15 cellular contexts compared by ENCODE assay signal in the genomic region with DNA sequence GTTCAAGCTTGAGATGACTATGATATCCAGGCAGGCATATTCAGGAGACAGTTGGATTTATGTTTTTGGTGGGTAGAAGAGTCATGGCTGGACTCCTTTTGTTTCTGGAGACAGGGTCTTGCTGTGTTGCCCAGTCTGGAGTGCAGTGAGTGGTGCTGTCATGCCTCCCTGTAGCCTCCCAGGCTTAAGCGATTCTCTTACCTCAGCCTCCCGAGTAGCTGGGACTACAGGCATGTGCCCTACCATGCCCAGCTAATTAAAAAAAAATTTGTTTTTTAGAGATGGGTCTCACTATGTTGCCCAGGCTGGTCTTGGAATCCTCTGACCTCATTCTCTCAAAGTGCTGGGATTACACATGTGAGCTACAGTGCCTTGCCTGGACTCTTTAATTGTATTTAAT.
DNase-seq lines count a peak whose midpoint lies in the region; ATAC-seq and TF ChIP-seq lines count a peak whose summit lies in the region.
"Had no signal": no experiment of that assay in that cellular context is flagged by ENCODE, and none has a peak within 500 bp of the region (broad histone marks: within the 10 kb centered on the region; RNA-seq: fewer than 3 reads in every experiment).

No MANE protein-coding gene starts in this region.

- peaks cover 53% of the 10 kb centered on the region for H3K79me2 ChIP-seq in PC-9 (ENCODE audit: low read depth)

- DNase-seq in PC-9 (no peak), dedifferentiated amniotic fluid mesenchymal stem cell (ENCODE audit: extremely low spot score) (peak; percentile 13), right cardiac atrium (no peak)
- DNase-seq in stimulated activated effector memory CD8-positive, alpha-beta T cell treated with anti-CD3 and anti-CD28 coated beads, Interleukin-12 subunit alpha, Interleukin-12 subunit beta, amount 100 ng/mL, for 72 hours (ENCODE audit: low spot score in 2 of 2): no peak
- no peak for DNase-seq in natural killer cell treated with Interleukin-12 subunit alpha and Interleukin-12 subunit beta and Interleukin-15 and Interleukin-18, amount 100 ng/mL, for 72 hours (ENCODE audit: low spot score)
- no peak for DNase-seq in stimulated activated CD4-positive, alpha-beta T cell treated with anti-CD3 and anti-CD28 coated beads, Interleukin-12 subunit alpha, Interleukin-12 subunit beta, amount 100 ng/mL, for 4 hours
- DNase-seq: DMS 273 treated with DMSO at 0.1 percent for 48 hours, NCI-H1105, NCI-H2081 treated with DMSO at 0.1 percent for 48 hours, NCI-H2227 treated with DMSO at 0.1 percent for 48 hours had no signal

- H3K27me3 ChIP-seq in PC-9 (ENCODE audit: insufficient read depth, low read depth) (no peaks in the 10 kb centered on the region), right cardiac atrium (ENCODE audit: control insufficient read depth, insufficient read depth) (no peaks in the 10 kb centered on the region)
- H3K27me3 ChIP-seq: SJCRH30 had no signal

- intact Hi-C loops in PC-9 (cut with micrococcal nuclease; ENCODE audit: unreplicated experiment): loop anchor here (1.0 to 5.0 kb wide), 2 partner anchors 36 to 62 kb away; partner anchors contain the start of gene ADK
- intact Hi-C loops in right cardiac atrium (cut with DNase I): no loop called here

- H3K9me3 Mint-ChIP-seq in stimulated activated effector memory CD8-positive, alpha-beta T cell treated with anti-CD3 and anti-CD28 coated beads, Interleukin-12 subunit alpha, Interleukin-12 subunit beta, amount 100 ng/mL, for 72 hours: no peaks in the 10 kb centered on the region
- no peaks in the 10 kb centered on the region for H3K9me3 Mint-ChIP-seq in natural killer cell treated with Interleukin-12 subunit alpha and Interleukin-12 subunit beta and Interleukin-15 and Interleukin-18, amount 100 ng/mL, for 72 hours
- H3K9me3 Mint-ChIP-seq: IgD-negative memory B cell had no signal

- no peak overlapping the region for H3K4me3 Mint-ChIP-seq in stimulated activated effector memory CD8-positive, alpha-beta T cell treated with anti-CD3 and anti-CD28 coated beads, Interleukin-12 subunit alpha, Interleukin-12 subunit beta, amount 100 ng/mL, for 72 hours
- no peak overlapping the region for H3K4me3 Mint-ChIP-seq in natural killer cell treated with Interleukin-12 subunit alpha and Interleukin-12 subunit beta and Interleukin-15 and Interleukin-18, amount 100 ng/mL, for 72 hours
- H3K4me3 Mint-ChIP-seq: CD14-positive monocyte, IgD-negative memory B cell had no signal

- peaks cover 4% of the 10 kb centered on the region; the same call in 1 of the 2 replicates for H3F3A ChIP-seq in PC-9 (ENCODE audit: insufficient read depth, low read depth)

- H3K36me3 Mint-ChIP-seq in stimulated activated effector memory CD8-positive, alpha-beta T cell treated with anti-CD3 and anti-CD28 coated beads, Interleukin-12 subunit alpha, Interleukin-12 subunit beta, amount 100 ng/mL, for 72 hours: peaks cover 10% of the 10 kb centered on the region
- peaks cover 2% of the 10 kb centered on the region for H3K36me3 Mint-ChIP-seq in natural killer cell treated with Interleukin-12 subunit alpha and Interleukin-12 subunit beta and Interleukin-15 and Interleukin-18, amount 100 ng/mL, for 72 hours

- no TSS peak for BruUV-seq in PC-9 (replicated peaks; lab: Mats Ljungman, UMichigan)

- no peak for ATAC-seq in stimulated activated effector memory CD8-positive, alpha-beta T cell treated with anti-CD3 and anti-CD28 coated beads, Interleukin-12 subunit alpha, Interleukin-12 subunit beta, amount 100 ng/mL, for 72 hours
- ATAC-seq in natural killer cell treated with Interleukin-12 subunit alpha and Interleukin-12 subunit beta and Interleukin-15 and Interleukin-18, amount 100 ng/mL, for 72 hours: no peak
- no peak for ATAC-seq in right cardiac atrium

- POLR2A ChIA-PET in HEK293 (lab: Yijun Ruan, JAX): interaction anchor here (1.4 kb wide), 1 partner anchor 62 kb away, joined by 4 read pairs; the partner anchor contains the start of genes ADK and AP3M1
- POLR2A ChIA-PET in PC-9 (lab: Charles Lee; ENCODE audit: unreplicated experiment): interaction anchor here (0.6 kb wide), 1 partner anchor 14 kb away, joined by 3 read pairs; no protein-coding TSS in a partner anchor

- H3K27ac ChIP-seq in HEK293 (ENCODE audit: extremely low read depth, low read depth, low read length) (no peak overlapping the region), PC-9 (peak overlapping the region; percentile 64), right cardiac atrium (ENCODE audit: low read length) (no peak overlapping the region)
- H3K27ac ChIP-seq: SJCRH30 had no signal

- H3K9me2 ChIP-seq in PC-9 (ENCODE audit: insufficient read depth): no peaks in the 10 kb centered on the region

- WGBS in right cardiac atrium: 100% methylated on average over 2 of the region's 2 CpGs

- TF ChIP-seq CTCF in HEK293 (tag by site-specific recombination; IDR thresholded peaks at IDR 0.05) (no peak), PC-9 (conservative IDR thresholded peaks at IDR 0.05) (no peak)

- H3K4me3 ChIP-seq in HEK293 (ENCODE audit: low read depth, low read length): no peak overlapping the region
- H3K4me3 ChIP-seq in PC-9: no peak overlapping the region
- H3K4me3 ChIP-seq in right cardiac atrium (ENCODE audit: low read length): no peak overlapping the region
- H3K4me3 ChIP-seq: HAP-1, SJCRH30 had no signal

- no peaks in the 10 kb centered on the region for H3K36me3 ChIP-seq in HEK293 (ENCODE audit: control insufficient read depth in 2 of 2, insufficient read depth in 1 of 2, low read length in 2 of 2)
- peaks cover 10% of the 10 kb centered on the region; the same call in 1 of the 2 replicates for H3K36me3 ChIP-seq in PC-9 (ENCODE audit: low read depth)
- H3K36me3 ChIP-seq: HAP-1, SJCRH30 had no signal

- no peaks in the 10 kb centered on the region for H3K9me3 ChIP-seq in HEK293 (ENCODE audit: control insufficient read depth, insufficient read depth, low read depth, low read length)
- H3K9me3 ChIP-seq in PC-9 (ENCODE audit: insufficient read depth, low read depth): no peaks in the 10 kb centered on the region
- no peaks in the 10 kb centered on the region for H3K9me3 ChIP-seq in right cardiac atrium (ENCODE audit: control insufficient read depth, low read length)
- H3K9me3 ChIP-seq: HAP-1, SJCRH30 had no signal

- CTCF ChIA-PET in HEK293 (lab: Yijun Ruan, JAX) (interaction anchor here (0.6 to 2.6 kb wide), 31 partner anchors 10 to 454 kb away, joined by 3 to 15 read pairs (median 4); partner anchors contain the start of genes ADK and AP3M1), PC-9 (lab: Charles Lee) (no interaction called here)

- H2AFZ ChIP-seq in PC-9: no peak overlapping the region

- no peaks in the 10 kb centered on the region for H4K20me1 ChIP-seq in PC-9 (ENCODE audit: insufficient read depth)

- H3K27me3 Mint-ChIP-seq in natural killer cell treated with Interleukin-12 subunit alpha and Interleukin-12 subunit beta and Interleukin-15 and Interleukin-18, amount 100 ng/mL, for 72 hours: no peaks in the 10 kb centered on the region
- H3K27me3 Mint-ChIP-seq: IgD-negative memory B cell had no signal

- no peak overlapping the region; the same call in 1 of the 2 replicates for H3K4me2 ChIP-seq in PC-9

- H3K4me1 Mint-ChIP-seq in stimulated activated effector memory CD8-positive, alpha-beta T cell treated with anti-CD3 and anti-CD28 coated beads, Interleukin-12 subunit alpha, Interleukin-12 subunit beta, amount 100 ng/mL, for 72 hours: peaks cover 6% of the 10 kb centered on the region
- H3K4me1 Mint-ChIP-seq in natural killer cell treated with Interleukin-12 subunit alpha and Interleukin-12 subunit beta and Interleukin-15 and Interleukin-18, amount 100 ng/mL, for 72 hours (ENCODE audit: low read depth in 2 of 2): peaks cover 2 to 9% of the 10 kb centered on the region in 2 donors
- H3K4me1 Mint-ChIP-seq: CD14-positive monocyte had no signal

- H3K4me1 ChIP-seq in HEK293 (ENCODE audit: control insufficient read depth, insufficient read depth, low read length) (no peaks in the 10 kb centered on the region), PC-9 (replicated peaks; ENCODE audit: insufficient read depth) (0 out of 2 replicates have a peak, but pooled peaks cover 12% of the 10 kb centered on the region), right cardiac atrium (ENCODE audit: control insufficient read depth, insufficient read depth, low read length) (peaks cover 3% of the 10 kb centered on the region)

- peak overlapping the region; percentile 4 for H3K27ac Mint-ChIP-seq in stimulated activated effector memory CD8-positive, alpha-beta T cell treated with anti-CD3 and anti-CD28 coated beads, Interleukin-12 subunit alpha, Interleukin-12 subunit beta, amount 100 ng/mL, for 72 hours
- no peak overlapping the region for H3K27ac Mint-ChIP-seq in natural killer cell treated with Interleukin-12 subunit alpha and Interleukin-12 subunit beta and Interleukin-15 and Interleukin-18, amount 100 ng/mL, for 72 hours

TF ChIP-seq in HEK293, 187 proteins besides CTCF, POLR2A, EP300 and RAD21:
- no peak for TF ChIP-seq BCL6B (tag by site-specific recombination; IDR thresholded peaks at IDR 0.05)
- TF ChIP-seq, protein P1, sequence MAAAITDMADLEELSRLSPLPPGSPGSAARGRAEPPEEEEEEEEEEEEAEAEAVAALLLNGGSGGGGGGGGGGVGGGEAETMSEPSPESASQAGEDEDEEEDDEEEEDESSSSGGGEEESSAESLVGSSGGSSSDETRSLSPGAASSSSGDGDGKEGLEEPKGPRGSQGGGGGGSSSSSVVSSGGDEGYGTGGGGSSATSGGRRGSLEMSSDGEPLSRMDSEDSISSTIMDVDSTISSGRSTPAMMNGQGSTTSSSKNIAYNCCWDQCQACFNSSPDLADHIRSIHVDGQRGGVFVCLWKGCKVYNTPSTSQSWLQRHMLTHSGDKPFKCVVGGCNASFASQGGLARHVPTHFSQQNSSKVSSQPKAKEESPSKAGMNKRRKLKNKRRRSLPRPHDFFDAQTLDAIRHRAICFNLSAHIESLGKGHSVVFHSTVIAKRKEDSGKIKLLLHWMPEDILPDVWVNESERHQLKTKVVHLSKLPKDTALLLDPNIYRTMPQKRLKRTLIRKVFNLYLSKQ (tag by site-specific recombination; IDR thresholded peaks at IDR 0.05; ENCODE audit: borderline replicate concordance): no peak
- peak; percentile 97 for TF ChIP-seq ZNF121 (tag by site-specific recombination; IDR thresholded peaks at IDR 0.05)
- TF ChIP-seq ZBTB7A (tag by site-specific recombination; IDR thresholded peaks at IDR 0.05; ENCODE audit: low read depth): no peak
- no peak for TF ChIP-seq ZNF223 (tag by site-specific recombination; IDR thresholded peaks at IDR 0.05)
- no peak for TF ChIP-seq ZNF2 (tag by site-specific recombination; IDR thresholded peaks at IDR 0.05)
